ENCODE assay signal across 19 cellular contexts in the genomic region with DNA sequence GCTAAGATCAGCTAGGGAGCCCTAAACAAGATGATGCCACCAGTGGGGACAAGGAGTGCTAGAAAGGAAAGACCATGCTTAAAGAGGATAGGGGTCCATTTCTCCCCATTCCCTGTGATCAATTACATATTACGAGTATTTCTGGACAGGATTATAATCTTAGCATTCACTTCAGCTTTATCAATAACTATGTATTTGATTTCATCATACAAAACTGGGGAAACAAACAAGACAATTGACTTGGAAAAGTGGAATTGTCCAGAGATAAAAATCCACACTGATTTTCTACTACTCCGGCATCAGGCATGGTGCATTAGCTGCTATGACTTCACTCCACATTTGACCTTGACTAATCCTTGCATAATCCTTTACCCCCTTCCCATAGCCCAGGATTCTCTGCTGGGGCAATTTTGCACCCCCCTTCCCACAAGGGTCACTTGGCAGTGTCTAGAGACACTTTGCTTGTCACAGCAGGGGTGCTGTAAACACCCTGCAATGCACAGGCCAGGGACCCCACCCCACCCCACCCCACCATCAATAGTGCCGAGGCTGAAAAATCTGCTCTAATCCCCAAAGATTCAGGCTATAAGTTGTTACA. TPM values are rescaled to one million over a fixed set of nuclear protein-coding genes. Genes with fewer than 3 reads are reported as not detected.
"Had no signal": no experiment of that assay in that cellular context is flagged by ENCODE, and none has a peak within 500 bp of the region (broad histone marks: within the 10 kb centered on the region; RNA-seq: fewer than 3 reads in every experiment).

No MANE protein-coding gene starts in this region.

- H3K4me3 ChIP-seq: MG63 had no signal

- H3K9ac ChIP-seq: SK-N-SH had no signal

- DNase-seq: activated CD4-positive, alpha-beta memory T cell treated with anti-CD3 and anti-CD28 coated beads, Interleukin-2, amount 10 ng/mL, durations not matched to agents 7 days and 5 days; activated CD4-positive, alpha-beta T cell treated with anti-CD3 and anti-CD28 coated beads for 36 hours; activated CD4-positive, alpha-beta T cell treated with anti-CD3 and anti-CD28 coated beads, Interleukin-2, amount 50 U/mL, for 1 hour; activated CD8-positive, alpha-beta memory T cell treated with anti-CD3 and anti-CD28 coated beads, Interleukin-2, amount 50 U/mL, for 4 hours; activated naive CD4-positive, alpha-beta T cell; aorta; central memory CD4-positive, alpha-beta T cell; MG63; MV-4-11; NCI-H187; NCI-H2171; NCI-H524; NCI-H82; SK-N-SH; T-helper 1 cell; WERI-Rb-1 had no signal

- H3K4me2 ChIP-seq: SK-N-SH had no signal

- H3K9me2 ChIP-seq: SK-N-SH had no signal

- ATAC-seq: activated CD4-positive, alpha-beta T cell treated with anti-CD3 and anti-CD28 coated beads for 36 hours; Right ventricle myocardium inferior had no signal

- H3K36me3 ChIP-seq: MG63, WERI-Rb-1 had no signal

- FAIRE-seq: bronchial epithelial cell had no signal

- H3K9me3 ChIP-seq: MG63, SK-N-SH had no signal

- H3K27ac ChIP-seq: WERI-Rb-1 had no signal

RNA-seq across cellular contexts. Expression of gene UBE2QL1, which starts 29.9 kb away (rescaled TPM):
- total RNA-seq: activated CD4-positive, alpha-beta T cell treated with anti-CD3 and anti-CD28 coated beads for 36 hours; bronchial epithelial cell; T-helper 2 cell treated with Interferon-gamma antibody and Interleukin-4, amounts not matched to agents 100 ng/mL and 5 ng/mL, for 36 hours had no signal
